ENCODE assay signal across 13 cellular contexts in genomic region chr15:51342249-51342999, GRCh38. TPM values are rescaled to one million over a fixed set of nuclear protein-coding genes. Genes with fewer than 3 reads are reported as not detected.
DNase-seq lines count a peak whose midpoint lies in the region; ATAC-seq, FAIRE-seq and TF ChIP-seq lines count a peak whose summit lies in the region.
"Had no signal": no experiment of that assay in that cellular context is flagged by ENCODE, and none has a peak within 500 bp of the region (broad histone marks: within the 10 kb centered on the region; RNA-seq: fewer than 3 reads in every experiment).

No MANE protein-coding gene starts in this region.

- no peak overlapping the region for H3K27ac Mint-ChIP-seq in progenitor cell of endocrine pancreas
- H3K27ac Mint-ChIP-seq: natural killer cell treated with Interleukin-12 subunit alpha and Interleukin-12 subunit beta and Interleukin-15 and Interleukin-18, amount 100 ng/mL, for 72 hours had no signal

- H3K36me3 Mint-ChIP-seq in progenitor cell of endocrine pancreas (ENCODE audit: insufficient read depth) = no peaks in the 10 kb centered on the region
- H3K36me3 Mint-ChIP-seq: natural killer cell treated with Interleukin-12 subunit alpha and Interleukin-12 subunit beta and Interleukin-15 and Interleukin-18, amount 100 ng/mL, for 72 hours had no signal

- no peak for TF ChIP-seq POLR2A in GM12892 (IDR thresholded peaks at IDR 0.05; ENCODE audit: low read depth, low read length)

- H3K9me3 ChIP-seq in hepatocyte (ENCODE audit: low read depth) = no peaks in the 10 kb centered on the region

- DNase-seq in AG10803 (ENCODE audit: low read depth) (no peak), NCI-H748 (lab: John Stamatoyannopoulos, UW; ENCODE audit: unreplicated experiment) (peak; percentile 53), hepatocyte (ENCODE audit: low spot score) (no peak), progenitor cell of endocrine pancreas (ENCODE audit: low spot score, unreplicated experiment) (no peak), SHP77 treated with DMSO at 0.1 percent for 48 hours (lab: John Stamatoyannopoulos, UW) (no peak), GM12892 (ENCODE audit: insufficient read length) (no peak)
- DNase-seq: activated CD4-positive, CD25-positive, alpha-beta regulatory T cell treated with anti-CD3 and anti-CD28 coated beads, Interleukin-2, amount 50 U/mL, for 72 hours; activated naive CD4-positive, alpha-beta T cell treated with anti-CD3 and anti-CD28 coated beads, Interleukin-2, amount 50 U/mL, for 16 hours; erythroblast; NCI-H1048 had no signal

- no peaks in the 10 kb centered on the region for H3K79me2 ChIP-seq in hepatocyte

- peak overlapping the region; percentile 78 for H2AFZ ChIP-seq in hepatocyte

- H3K9me2 ChIP-seq in hepatocyte (replicated peaks; ENCODE audit: insufficient read depth) = no peaks in the 10 kb centered on the region

- FAIRE-seq in GM12892 (lab: Jason Lieb, UNC) = no peak

- H3K27me3 ChIP-seq in hepatocyte = peaks cover 37% of the 10 kb centered on the region

- H3K4me1 ChIP-seq in hepatocyte (ENCODE audit: insufficient read depth) = peaks cover 11% of the 10 kb centered on the region

- no peak overlapping the region for H3K27ac ChIP-seq in hepatocyte

- no peaks in the 10 kb centered on the region for H3K4me1 Mint-ChIP-seq in progenitor cell of endocrine pancreas (ENCODE audit: low read depth)

- H3K4me3 ChIP-seq in AG10803 (ENCODE audit: low read length) (peak overlapping the region; percentile 45), hepatocyte (no peak overlapping the region)

- no peaks in the 10 kb centered on the region for H3K36me3 ChIP-seq in hepatocyte (replicated peaks; ENCODE audit: insufficient read depth, low read depth)

- H4K20me1 ChIP-seq in hepatocyte (ENCODE audit: insufficient read depth, poor library complexity, severe bottlenecking) = no peaks in the 10 kb centered on the region

- peak overlapping the region; percentile 97 for H3K4me2 ChIP-seq in hepatocyte

- H3K9me3 Mint-ChIP-seq in progenitor cell of endocrine pancreas (ENCODE audit: low read depth) = peaks cover 2% of the 10 kb centered on the region
- H3K9me3 Mint-ChIP-seq: natural killer cell treated with Interleukin-12 subunit alpha and Interleukin-12 subunit beta and Interleukin-15 and Interleukin-18, amount 100 ng/mL, for 72 hours had no signal

- TF ChIP-seq CTCF in AG10803 (conservative IDR thresholded peaks at IDR 0.05; ENCODE audit: low read length) (no peak), hepatocyte (IDR thresholded peaks at IDR 0.05; ENCODE audit: poor library complexity) (no peak), progenitor cell of endocrine pancreas (IDR thresholded peaks at IDR 0.05; ENCODE audit: unreplicated experiment) (no peak)

- peaks cover 77% of the 10 kb centered on the region for H3K27me3 Mint-ChIP-seq in progenitor cell of endocrine pancreas

- 58% methylated on average over 16 of the region's 16 CpGs for WGBS in hepatocyte (ENCODE audit: low lambda C conversion rate, missing lambda C conversion rate)

- H3K4me3 Mint-ChIP-seq in progenitor cell of endocrine pancreas (ENCODE audit: low read depth) = peak overlapping the region; percentile 50
- H3K4me3 Mint-ChIP-seq: natural killer cell treated with Interleukin-12 subunit alpha and Interleukin-12 subunit beta and Interleukin-15 and Interleukin-18, amount 100 ng/mL, for 72 hours had no signal

- no peak for ATAC-seq in GM19023 (IDR thresholded peaks at IDR 0.05; ENCODE audit: unreplicated experiment)
- no peak for ATAC-seq in HG02938 (IDR thresholded peaks at IDR 0.05; ENCODE audit: unreplicated experiment)

RNA-seq across cellular contexts. Expression of gene GLDN, which starts 1.0 kb away (rescaled TPM):
- total RNA-seq in hepatocyte (0.92 and 1.8 TPM in 2 replicates), progenitor cell of endocrine pancreas (0.12 and 0.18 TPM in 2 replicates)
- polyA plus RNA-seq in hepatocyte = 0.07 and 0.68 TPM in 2 replicates
- polyA plus RNA-seq in GM12892 (2012; ENCODE audit: missing spikeins) = not detected
- total RNA-seq: natural killer cell treated with Interleukin-12 subunit alpha and Interleukin-12 subunit beta and Interleukin-15 and Interleukin-18, amount 100 ng/mL, for 72 hours had no signal

RNA-seq across cellular contexts. Expression of gene CYP19A1, which starts 4.0 kb away (rescaled TPM):
- total RNA-seq in hepatocyte (35.4 and 38.1 TPM in 2 replicates), progenitor cell of endocrine pancreas (not detected in 2 replicates)
- polyA plus RNA-seq in hepatocyte = 1.4 and 3.5 TPM in 2 replicates
- polyA plus RNA-seq in GM12892 (2012; ENCODE audit: missing spikeins) = 1.1 TPM
- total RNA-seq: natural killer cell treated with Interleukin-12 subunit alpha and Interleukin-12 subunit beta and Interleukin-15 and Interleukin-18, amount 100 ng/mL, for 72 hours had no signal

Comparison
In these comparisons a context has a peak if more than half of its experiments do, and no peak if none do; other contexts are left out.
1. RNA of gene CYP19A1, which starts 4.0 kb away (total RNA-seq): 35.4 to 38.1 TPM in hepatocyte; not detected in progenitor cell of endocrine pancreas; every median in the first group is over 10 times any median in the second.